ENCODE assay signal across 12 cellular contexts in the genomic region with DNA sequence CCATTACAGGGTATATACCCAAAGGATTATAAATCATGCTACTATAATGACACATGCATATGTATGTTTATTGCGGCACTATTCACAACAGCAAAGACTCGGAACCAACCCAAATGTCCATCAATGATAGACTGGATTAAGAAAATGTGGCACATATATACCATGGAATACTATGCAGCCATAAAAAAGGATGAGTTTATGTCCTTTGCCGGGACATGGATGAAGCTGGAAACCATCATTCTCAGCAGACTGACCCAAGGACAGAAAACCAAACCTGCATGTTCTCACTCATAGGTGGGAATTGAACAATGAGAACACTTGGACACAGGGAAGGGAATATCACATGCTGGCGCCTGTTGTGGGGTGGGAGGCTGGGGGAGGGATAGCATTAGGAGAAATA. TPM values are rescaled to one million over a fixed set of nuclear protein-coding genes. Genes with fewer than 3 reads are reported as not detected.
"Had no signal": no experiment of that assay in that cellular context is flagged by ENCODE, and none has a peak within 500 bp of the region (broad histone marks: within the 10 kb centered on the region; RNA-seq: fewer than 3 reads in every experiment).

No MANE protein-coding gene starts in this region.

RNA-seq across cellular contexts. Expression of gene PTH2R, which starts 9.8 kb away (rescaled TPM):
- total RNA-seq: hepatocyte, kidney epithelial cell, left cardiac atrium, left ventricle myocardium inferior, left ventricle myocardium superior, lung microvascular endothelial cell, mesenteric fat pad, mesothelial cell of epicardium, myocyte had no signal
- polyA plus RNA-seq: hepatocyte; keratinocyte; mammary epithelial cell; naive thymus-derived CD4-positive, alpha-beta T cell had no signal
